ENCODE assay signal across 8 cellular contexts in genomic region chr3:14947886-14948608, GRCh38. TPM values are rescaled to one million over a fixed set of nuclear protein-coding genes. Genes with fewer than 3 reads are reported as not detected.
DNase-seq lines count a peak whose midpoint lies in the region; ATAC-seq and TF ChIP-seq lines count a peak whose summit lies in the region.

No MANE protein-coding gene starts in this region.

- H3K9me3 Mint-ChIP-seq in endodermal cell = no peaks in the 10 kb centered on the region

- H3K36me3 Mint-ChIP-seq in endodermal cell (ENCODE audit: low read depth) = peaks cover 42% of the 10 kb centered on the region

- peak overlapping the region; percentile 100 for H3K27ac ChIP-seq in HUES48 (ENCODE audit: low read depth, low read length)
- peak overlapping the region; percentile 100 for H3K27ac ChIP-seq in endodermal cell (ENCODE audit: low read depth, low read length)

- peaks cover 33% of the 10 kb centered on the region for H3K4me1 Mint-ChIP-seq in endodermal cell

- WGBS in endodermal cell (ENCODE audit: insufficient coverage in 1 of 2, insufficient read length in 1 of 2), 2 experiments = 0% methylated on average over 71 of the region's 79 CpGs; no CpG with 5 or more reads in 1 of the 2 experiments

- peak overlapping the region; percentile 95 for H3K9ac ChIP-seq in HUES48 (ENCODE audit: low read depth, low read length)
- peak overlapping the region; percentile 96 for H3K9ac ChIP-seq in NT2/D1 (ENCODE audit: insufficient read length, low read depth)
- peak overlapping the region; percentile 72 for H3K9ac ChIP-seq in endodermal cell (ENCODE audit: extremely low read depth, low read length, poor library complexity, severe bottlenecking)

- H3K9me3 ChIP-seq in HUES48 (ENCODE audit: control insufficient read depth, insufficient read depth, low read length) (no peaks in the 10 kb centered on the region), NT2/D1 (ENCODE audit: insufficient read depth, low read length) (no peaks in the 10 kb centered on the region), endodermal cell (ENCODE audit: control insufficient read depth, low read length) (no peaks in the 10 kb centered on the region)

- peak overlapping the region; percentile 99 for H3K27ac Mint-ChIP-seq in endodermal cell

- H3K36me3 ChIP-seq in HUES48 (ENCODE audit: control insufficient read depth, insufficient read depth, low read length) = peaks cover 43% of the 10 kb centered on the region
- H3K36me3 ChIP-seq in NT2/D1 (ENCODE audit: insufficient read depth, insufficient read length, low read length) = peaks cover 36% of the 10 kb centered on the region
- peaks cover 48% of the 10 kb centered on the region for H3K36me3 ChIP-seq in endodermal cell (ENCODE audit: control insufficient read depth, insufficient read depth, low read length)

- H3K27me3 ChIP-seq in HUES48 (ENCODE audit: control insufficient read depth, insufficient read depth, low read length) (no peaks in the 10 kb centered on the region), NT2/D1 (ENCODE audit: insufficient read depth, insufficient read length) (no peaks in the 10 kb centered on the region), endodermal cell (ENCODE audit: control insufficient read depth, insufficient read depth, low read length, poor library complexity, severe bottlenecking) (no peaks in the 10 kb centered on the region)

- no peaks in the 10 kb centered on the region for H3K27me3 Mint-ChIP-seq in endodermal cell (ENCODE audit: insufficient read depth)

- DNase-seq in Caki2 (ENCODE audit: low read depth) (peak; percentile 97), NT2/D1 (ENCODE audit: low read depth, low spot score) (peak; percentile 95), endodermal cell (peak; percentile 99), mesenteric fat pad (ENCODE audit: low spot score) (peak; percentile 99)
- peak; percentile 88 for DNase-seq in activated CD8-positive, alpha-beta memory T cell treated with anti-CD3 and anti-CD28 coated beads, Interleukin-2, amount 50 U/mL, for 24 hours (ENCODE audit: extremely low read depth)
- peak; percentile 90 for DNase-seq in stimulated activated CD8-positive, alpha-beta memory T cell treated with anti-CD3 and anti-CD28 coated beads, Interleukin-15, amount 100 ng/mL, for 1 hour (ENCODE audit: low read depth)

- H3K4me1 ChIP-seq in HUES48 (ENCODE audit: control insufficient read depth, insufficient read depth, low read length) (peaks cover 16% of the 10 kb centered on the region), NT2/D1 (ENCODE audit: insufficient read depth, insufficient read length) (peaks cover 1% of the 10 kb centered on the region), endodermal cell (ENCODE audit: control insufficient read depth, insufficient read depth, low read length) (peaks cover 5% of the 10 kb centered on the region)

- H3K4me3 ChIP-seq in HUES48 (ENCODE audit: low read depth, low read length) (peak overlapping the region; percentile 97), NT2/D1 (ENCODE audit: insufficient read length, low read depth) (peak overlapping the region; percentile 91), endodermal cell (ENCODE audit: low read length) (peak overlapping the region; percentile 87)

- in situ Hi-C loops in Caki2 (cut with HindIII; ENCODE audit: low pct_unique_long_range_greater_than_20kb, low sequenced_read_pairs) = no loop called here

- peak overlapping the region; percentile 90 for H3K4me3 Mint-ChIP-seq in endodermal cell

- no peak for TF ChIP-seq CTCF in endodermal cell (conservative IDR thresholded peaks at IDR 0.05)

- peak; percentile 85 for ATAC-seq in GM21423 (IDR thresholded peaks at IDR 0.05; ENCODE audit: unreplicated experiment)

RNA-seq across cellular contexts. Expression of gene NR2C2, which starts 0.7 kb away (rescaled TPM):
- total RNA-seq in Caki2 (2014; rRNA removed; shearing (Covaris generic); ENCODE audit: low replicate concordance) = 3.1 TPM in 2 replicates
- total RNA-seq in endodermal cell = 10 to 100 TPM; 54.4 to 60.8 TPM
- 33.7 TPM for polyA plus RNA-seq in endodermal cell (2013, experiment 1 of 2)
- 31.7 TPM for polyA plus RNA-seq in endodermal cell (2013, experiment 2 of 2)
- total RNA-seq in mesenteric fat pad = 32.9 TPM

Comparison
In these comparisons a context has a peak if more than half of its experiments do, and no peak if none do; other contexts are left out.
1. Peak in every context shown above with its lines: DNase-seq, ATAC-seq, H3K4me3 ChIP-seq and H3K27ac ChIP-seq.